11 cellular contexts compared by ENCODE assay signal in the genomic region with DNA sequence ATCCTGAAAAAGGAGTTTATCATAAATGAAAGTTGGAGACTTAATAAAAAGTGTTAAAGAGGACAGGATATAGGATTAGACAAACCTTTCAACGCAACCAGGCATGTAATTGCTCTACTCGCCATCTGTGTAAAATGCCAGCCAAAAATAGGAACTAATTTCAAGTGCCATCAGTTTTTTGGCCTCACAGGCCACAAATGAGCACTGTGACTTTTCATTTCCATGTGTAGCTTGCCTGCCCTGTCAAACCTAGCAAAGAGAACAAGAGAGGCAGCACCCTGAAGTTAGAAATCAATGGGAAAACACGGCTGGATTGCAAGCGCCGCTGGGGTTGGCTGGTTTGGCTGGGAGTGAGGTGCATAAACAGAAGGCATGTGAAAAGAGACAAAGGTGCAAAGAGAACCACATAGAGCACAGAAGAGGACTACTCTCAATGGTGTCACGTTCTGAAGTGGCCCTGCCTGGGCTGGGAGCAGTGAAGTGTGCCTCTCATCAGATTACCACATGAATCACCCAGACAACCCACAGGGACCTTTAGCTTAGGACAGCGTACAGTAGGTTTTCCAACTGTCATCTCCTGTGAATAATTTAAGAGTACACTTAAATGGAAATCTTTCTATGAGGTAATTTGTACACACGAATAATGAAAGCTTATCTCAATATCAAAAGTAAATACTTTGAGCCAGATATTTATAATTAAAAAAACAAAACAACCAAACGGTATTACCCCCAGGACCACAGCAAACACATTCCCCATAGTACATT.
DNase-seq lines count a peak whose midpoint lies in the region; ATAC-seq and TF ChIP-seq lines count a peak whose summit lies in the region.
"Had no signal": no experiment of that assay in that cellular context is flagged by ENCODE, and none has a peak within 500 bp of the region (broad histone marks: within the 10 kb centered on the region; RNA-seq: fewer than 3 reads in every experiment).

No MANE protein-coding gene starts in this region.

- H3F3A ChIP-seq in smooth muscle cell (ENCODE audit: low read depth), result no peaks in the 10 kb centered on the region

- 60% methylated on average over 9 of the region's 9 CpGs for WGBS in smooth muscle cell (ENCODE audit: low lambda C conversion rate)

- TF ChIP-seq CTCF in omental fat pad (IDR thresholded peaks at IDR 0.05), result no peak
- no peak for TF ChIP-seq CTCF in smooth muscle cell (IDR thresholded peaks at IDR 0.05; ENCODE audit: borderline replicate concordance, insufficient read depth, poor library complexity, severe bottlenecking)

- H3K79me2 ChIP-seq in smooth muscle cell (ENCODE audit: low read depth), result peaks cover 33% of the 10 kb centered on the region

- DNase-seq in DMS153 treated with DMSO at 0.1 percent for 48 hours (lab: John Stamatoyannopoulos, UW; ENCODE audit: unreplicated experiment), result peak; percentile 95
- peak; percentile 29 for DNase-seq in HT1080 (ENCODE audit: low read depth)
- DNase-seq in NCI-H526 treated with DMSO at 0.1 percent for 48 hours (lab: John Stamatoyannopoulos, UW), result peak; percentile 75
- DNase-seq in iPS-NIHi11 (ENCODE audit: low spot score), result peak; percentile 42
- no peak for DNase-seq in omental fat pad (ENCODE audit: low spot score)
- DNase-seq in activated CD4-positive, CD25-positive, alpha-beta regulatory T cell treated with anti-CD3 and anti-CD28 coated beads, Interleukin-2, amount 50 U/mL, for 72 hours, result no peak
- DNase-seq in inferior parietal cortex (ENCODE audit: extremely low spot score), result no peak
- no peak for DNase-seq in smooth muscle cell (lab: John Stamatoyannopoulos, UW; ENCODE audit: unreplicated experiment)
- DNase-seq: activated T-cell treated with anti-CD3 and anti-CD28 coated beads, Interleukin-2, amount 50 U/mL, for 48 hours; kidney glomerular epithelial cell had no signal

- H2AFZ ChIP-seq in smooth muscle cell (ENCODE audit: low read depth), result no peak overlapping the region

- no peaks in the 10 kb centered on the region for H3K9me3 ChIP-seq in smooth muscle cell (replicated peaks; ENCODE audit: low read depth)

- H3K9ac ChIP-seq in smooth muscle cell (ENCODE audit: low read depth), result no peak overlapping the region

- H3K4me2 ChIP-seq in smooth muscle cell, result no peak overlapping the region

- peaks cover 24% of the 10 kb centered on the region for H3K4me1 ChIP-seq in smooth muscle cell (ENCODE audit: low read depth)

- no peak overlapping the region for H3K27ac ChIP-seq in smooth muscle cell (ENCODE audit: low read depth)
- H3K27ac ChIP-seq: dorsolateral prefrontal cortex had no signal

- ATAC-seq in omental fat pad (ENCODE audit: low FRiP score), result no peak

- no peaks in the 10 kb centered on the region for H3K27me3 ChIP-seq in smooth muscle cell (ENCODE audit: low read depth)

- H4K20me1 ChIP-seq in smooth muscle cell (ENCODE audit: low read depth), result peaks cover 68% of the 10 kb centered on the region

- no peaks in the 10 kb centered on the region for H3K36me3 ChIP-seq in smooth muscle cell (ENCODE audit: low read depth)

- no peak overlapping the region for H3K4me3 ChIP-seq in smooth muscle cell
- H3K4me3 ChIP-seq: dorsolateral prefrontal cortex had no signal

Comparison
In these comparisons a context has a peak if more than half of its experiments do, and no peak if none do; other contexts are left out.
1. DNase-seq: peak in DMS153 treated with DMSO at 0.1 percent for 48 hours (single experiment), HT1080 (single experiment), NCI-H526 treated with DMSO at 0.1 percent for 48 hours (single experiment) and iPS-NIHi11 (single experiment); none in omental fat pad (single experiment), activated CD4-positive, CD25-positive, alpha-beta regulatory T cell treated with anti-CD3 and anti-CD28 coated beads, Interleukin-2, amount 50 U/mL, for 72 hours (single experiment), inferior parietal cortex (single experiment) and smooth muscle cell (single experiment).